26 cellular contexts compared by ENCODE assay signal in the genomic region with DNA sequence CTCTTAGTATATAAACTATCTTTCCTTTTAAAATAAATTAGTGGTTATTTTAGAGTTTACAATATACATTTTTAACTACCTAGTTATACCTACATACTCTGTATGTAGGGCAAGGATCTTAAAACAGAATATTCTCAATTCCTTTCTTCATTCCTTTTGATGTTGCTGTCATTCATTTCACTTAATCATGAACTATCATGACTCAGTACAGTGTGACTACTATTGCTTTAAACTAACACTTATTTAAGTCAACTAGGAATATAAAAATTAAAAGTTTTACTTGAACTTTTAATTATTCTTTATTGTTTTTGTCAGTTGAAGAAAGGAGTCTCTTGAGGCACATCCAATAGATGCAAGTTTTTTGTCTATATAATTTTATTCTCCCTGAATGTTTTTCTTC.
DNase-seq lines count a peak whose midpoint lies in the region; ATAC-seq, FAIRE-seq and TF ChIP-seq lines count a peak whose summit lies in the region.
"Had no signal": no experiment of that assay in that cellular context is flagged by ENCODE, and none has a peak within 500 bp of the region (broad histone marks: within the 10 kb centered on the region; RNA-seq: fewer than 3 reads in every experiment).

No MANE protein-coding gene starts in this region.

- H3K27ac Mint-ChIP-seq in stimulated activated effector memory CD8-positive, alpha-beta T cell treated with anti-CD3 and anti-CD28 coated beads, Interleukin-12 subunit alpha, Interleukin-12 subunit beta, amount 100 ng/mL, for 72 hours: no peak overlapping the region
- H3K27ac Mint-ChIP-seq: B cell; CD8-positive, alpha-beta T cell; IgD-negative memory B cell had no signal

- TF ChIP-seq CTCF in IMR-90 (conservative IDR thresholded peaks at IDR 0.05; ENCODE audit: low read depth, low read length) (no peak), bronchial epithelial cell (IDR thresholded peaks at IDR 0.05; ENCODE audit: insufficient read depth, low read length, severe bottlenecking) (no peak), psoas muscle (IDR thresholded peaks at IDR 0.05) (no peak)

- BruUV-seq in IMR-90 (replicated peaks; lab: Mats Ljungman, UMichigan): no TSS peak

- ATAC-seq in IMR-90 (ENCODE audit: low read depth) (no peak), psoas muscle (no peak), GM21360 (IDR thresholded peaks at IDR 0.05; ENCODE audit: unreplicated experiment) (no peak)
- no peak for ATAC-seq in stimulated activated effector memory CD8-positive, alpha-beta T cell treated with anti-CD3 and anti-CD28 coated beads, Interleukin-12 subunit alpha, Interleukin-12 subunit beta, amount 100 ng/mL, for 72 hours
- ATAC-seq: CD8-positive, alpha-beta T cell; Panc1 had no signal

- CTCF ChIA-PET in IMR-90 (lab: Yijun Ruan, JAX): no interaction called here

- H3K4ac ChIP-seq in IMR-90 (ENCODE audit: low read depth, low read length): no peak overlapping the region

- no peak overlapping the region for H3K56ac ChIP-seq in IMR-90 (ENCODE audit: extremely low read depth, insufficient read depth, low read length)

- in situ Hi-C loops in IMR-90 (cut with MboI; ENCODE audit: low sequenced_read_pairs): no loop called here

- no peak overlapping the region for H2BK5ac ChIP-seq in IMR-90 (ENCODE audit: low read depth, low read length, poor library complexity, severe bottlenecking)

- H4K8ac ChIP-seq in IMR-90 (ENCODE audit: low read depth in 2 of 2, low read length in 2 of 2): no peak overlapping the region

- H4K5ac ChIP-seq in IMR-90 (ENCODE audit: low read depth, low read length): no peak overlapping the region

- H4K91ac ChIP-seq in IMR-90 (ENCODE audit: insufficient read depth, low read depth, low read length): no peak overlapping the region

- H3K23ac ChIP-seq in IMR-90 (ENCODE audit: low read depth, low read length): no peak overlapping the region

- no peak overlapping the region for H2BK120ac ChIP-seq in IMR-90 (ENCODE audit: low read depth, low read length)

- DNase-seq in IMR-90 (peak; percentile 34), bronchial epithelial cell (ENCODE audit: low read depth) (peak; percentile 39), kidney tubule cell (ENCODE audit: low spot score) (peak; percentile 51), psoas muscle (no peak), amniotic stem cell (lab: John Stamatoyannopoulos, UW) (no peak)
- no peak for DNase-seq in stimulated activated effector memory CD8-positive, alpha-beta T cell treated with anti-CD3 and anti-CD28 coated beads, Interleukin-12 subunit alpha, Interleukin-12 subunit beta, amount 100 ng/mL, for 72 hours (ENCODE audit: low spot score in 2 of 2)
- DNase-seq: Caco-2; CD8-positive, alpha-beta T cell; DMS 273 treated with DMSO at 0.1 percent for 48 hours; DMS79; EL; NCI-H1048; NCI-H1417; NCI-H1694; NCI-H2029 treated with DMSO at 0.1 percent for 48 hours; NCI-H446 treated with DMSO at 0.1 percent for 48 hours; NCI-H526; SK-N-SH; SW 1271 had no signal

- POLR2A ChIA-PET in IMR-90 (lab: Charles Lee; ENCODE audit: unreplicated experiment): no interaction called here

- no peak overlapping the region for H2AK9ac ChIP-seq in IMR-90 (replicated peaks; ENCODE audit: low read depth, low read length, poor library complexity)

- no peak overlapping the region for H2AFZ ChIP-seq in IMR-90 (replicated peaks; ENCODE audit: low read length, poor library complexity)

- H2BK15ac ChIP-seq in IMR-90 (ENCODE audit: low read depth, low read length): no peak overlapping the region

- H3K36me3 ChIP-seq in IMR-90 (ENCODE audit: control insufficient read depth, insufficient read depth, low read length) (no peaks in the 10 kb centered on the region), bronchial epithelial cell (ENCODE audit: control insufficient read depth, insufficient read depth, low read length) (no peaks in the 10 kb centered on the region), psoas muscle (ENCODE audit: insufficient read depth in 1 of 2, low read depth in 1 of 2) (no peaks in the 10 kb centered on the region)

- H3K27me3 ChIP-seq in IMR-90 (ENCODE audit: control insufficient read depth, insufficient read depth, low read length): no peaks in the 10 kb centered on the region
- no peaks in the 10 kb centered on the region for H3K27me3 ChIP-seq in bronchial epithelial cell (ENCODE audit: control insufficient read depth, insufficient read depth, low read length)
- H3K27me3 ChIP-seq in psoas muscle (ENCODE audit: insufficient read depth in 3 of 3, low read length in 2 of 3): no peaks in the 10 kb centered on the region

- H3K4me1 ChIP-seq in IMR-90 (ENCODE audit: control insufficient read depth, insufficient read depth, low read length) (peaks cover 5% of the 10 kb centered on the region), psoas muscle (no peaks in the 10 kb centered on the region)

- H3K79me1 ChIP-seq in IMR-90 (ENCODE audit: low read depth in 1 of 2, low read length in 2 of 2): no peaks in the 10 kb centered on the region

- TF ChIP-seq POLR2A in IMR-90 (IDR thresholded peaks at IDR 0.05; ENCODE audit: low read depth, low read length): no peak

- no peak overlapping the region for H3K18ac ChIP-seq in IMR-90 (ENCODE audit: low read depth, low read length)

- dilution Hi-C loops in IMR-90 (cut with HindIII; ENCODE audit: low sequenced_read_pairs, unreplicated experiment): no loop called here

- FAIRE-seq in bronchial epithelial cell (lab: Jason Lieb, UNC): no peak
- FAIRE-seq: GM19239 had no signal

- peaks cover 20% of the 10 kb centered on the region for H3K9me3 Mint-ChIP-seq in stimulated activated effector memory CD8-positive, alpha-beta T cell treated with anti-CD3 and anti-CD28 coated beads, Interleukin-12 subunit alpha, Interleukin-12 subunit beta, amount 100 ng/mL, for 72 hours

- intact Hi-C loops in IMR-90 (cut with micrococcal nuclease): no loop called here
- intact Hi-C loops in psoas muscle (cut with DNase I): no loop called here

- H3K9me1 ChIP-seq in IMR-90 (ENCODE audit: insufficient read depth, low read length): no peaks in the 10 kb centered on the region

- no peaks in the 10 kb centered on the region for H3K9me3 ChIP-seq in IMR-90 (ENCODE audit: control insufficient read depth, insufficient read depth, low read length)
- no peaks in the 10 kb centered on the region for H3K9me3 ChIP-seq in psoas muscle
- H3K9me3 ChIP-seq: Caco-2, SK-N-SH had no signal

- no peak overlapping the region for H3K4me3 Mint-ChIP-seq in stimulated activated effector memory CD8-positive, alpha-beta T cell treated with anti-CD3 and anti-CD28 coated beads, Interleukin-12 subunit alpha, Interleukin-12 subunit beta, amount 100 ng/mL, for 72 hours
- H3K4me3 Mint-ChIP-seq: B cell; CD8-positive, alpha-beta T cell; IgD-negative memory B cell had no signal

- no peaks in the 10 kb centered on the region for H4K20me1 ChIP-seq in IMR-90 (ENCODE audit: insufficient read depth, low read length)

- H3K27ac ChIP-seq in IMR-90 (ENCODE audit: insufficient read depth, low read length) (no peak overlapping the region), psoas muscle (no peak overlapping the region)
- H3K27ac ChIP-seq: C4-2B, KMS-11 had no signal

- H3K14ac ChIP-seq in IMR-90 (replicated peaks; ENCODE audit: low read depth, low read length): no peak overlapping the region

- H3K4me1 Mint-ChIP-seq in stimulated activated effector memory CD8-positive, alpha-beta T cell treated with anti-CD3 and anti-CD28 coated beads, Interleukin-12 subunit alpha, Interleukin-12 subunit beta, amount 100 ng/mL, for 72 hours: no peaks in the 10 kb centered on the region
- H3K4me1 Mint-ChIP-seq: B cell, IgD-negative memory B cell had no signal

- H3K4me3 ChIP-seq in IMR-90 (ENCODE audit: insufficient read depth, low read depth, low read length) (no peak overlapping the region), bronchial epithelial cell (ENCODE audit: low read depth, low read length) (no peak overlapping the region), psoas muscle (no peak overlapping the region)

- H3K9ac ChIP-seq in IMR-90 (ENCODE audit: low read depth, low read length): no peak overlapping the region
- H3K9ac ChIP-seq: KMS-11, SK-N-SH had no signal

- H3K4me2 ChIP-seq in IMR-90 (ENCODE audit: low read depth, low read length): no peak overlapping the region
- H3K4me2 ChIP-seq: KMS-11, SK-N-SH had no signal

- H2BK20ac ChIP-seq in IMR-90 (ENCODE audit: low read depth, low read length): no peak overlapping the region

- no peak for TF ChIP-seq RAD21 in IMR-90 (IDR thresholded peaks at IDR 0.05; ENCODE audit: low read length)

- no peaks in the 10 kb centered on the region for H3K36me3 Mint-ChIP-seq in stimulated activated effector memory CD8-positive, alpha-beta T cell treated with anti-CD3 and anti-CD28 coated beads, Interleukin-12 subunit alpha, Interleukin-12 subunit beta, amount 100 ng/mL, for 72 hours
- H3K36me3 Mint-ChIP-seq: CD8-positive, alpha-beta T cell; IgD-negative memory B cell had no signal

- no peak overlapping the region for H2AK5ac ChIP-seq in IMR-90 (ENCODE audit: low read depth, low read length)

TF ChIP-seq in IMR-90, 13 proteins besides CTCF, POLR2A, EP300 and RAD21:
- TF ChIP-seq CHD1 (IDR thresholded peaks at IDR 0.05; ENCODE audit: low read depth, low read length) (no peak), NFE2L2 (IDR thresholded peaks at IDR 0.05; ENCODE audit: low read depth, low read length) (no peak), MAZ (IDR thresholded peaks at IDR 0.05; ENCODE audit: borderline replicate concordance, low read depth, low read length) (no peak), FOS (IDR thresholded peaks at IDR 0.05; ENCODE audit: low read depth, low read length) (no peak), RCOR1 (IDR thresholded peaks at IDR 0.05; ENCODE audit: insufficient replicate concordance, low read length) (no peak), MAFK (IDR thresholded peaks at IDR 0.05; ENCODE audit: low read depth, low read length) (no peak), CEBPB (IDR thresholded peaks at IDR 0.05; ENCODE audit: low read depth, low read length) (no peak), RFX5 (IDR thresholded peaks at IDR 0.05; ENCODE audit: low read depth, low read length) (no peak)
- TF ChIP-seq, protein P1, sequence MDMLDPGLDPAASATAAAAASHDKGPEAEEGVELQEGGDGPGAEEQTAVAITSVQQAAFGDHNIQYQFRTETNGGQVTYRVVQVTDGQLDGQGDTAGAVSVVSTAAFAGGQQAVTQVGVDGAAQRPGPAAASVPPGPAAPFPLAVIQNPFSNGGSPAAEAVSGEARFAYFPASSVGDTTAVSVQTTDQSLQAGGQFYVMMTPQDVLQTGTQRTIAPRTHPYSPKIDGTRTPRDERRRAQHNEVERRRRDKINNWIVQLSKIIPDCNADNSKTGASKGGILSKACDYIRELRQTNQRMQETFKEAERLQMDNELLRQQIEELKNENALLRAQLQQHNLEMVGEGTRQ (IDR thresholded peaks at IDR 0.05; ENCODE audit: low read depth, low read length): no peak
TF ChIP-seq in IMR-90: peak in this region for 0.

Comparison
In these comparisons a context has a peak if more than half of its experiments do, and no peak if none do; other contexts are left out.
1. DNase-seq: peak in IMR-90 (single experiment), bronchial epithelial cell (single experiment) and kidney tubule cell (single experiment); none in psoas muscle (0 of 2), amniotic stem cell (single experiment) and stimulated activated effector memory CD8-positive, alpha-beta T cell treated with anti-CD3 and anti-CD28 coated beads, Interleukin-12 subunit alpha, Interleukin-12 subunit beta, amount 100 ng/mL, for 72 hours (0 of 2).